In the genomic region with DNA sequence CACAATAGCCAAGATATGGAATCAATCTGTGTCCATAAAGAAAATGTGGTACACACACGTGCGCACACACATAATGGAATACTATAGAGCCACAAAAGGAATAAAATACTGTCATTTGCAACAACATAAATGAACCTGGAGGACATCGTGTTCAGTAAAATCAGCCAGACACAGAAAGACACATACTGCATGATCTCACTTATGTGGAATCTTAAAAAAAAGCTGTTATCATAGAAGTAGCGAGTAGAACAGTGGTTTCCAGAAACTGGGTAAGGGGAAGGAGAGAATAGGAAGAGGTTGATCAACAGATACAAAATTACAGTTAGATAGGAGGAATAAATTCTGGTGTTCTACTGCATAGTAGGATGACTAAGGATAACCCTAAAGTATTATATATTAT, we compare ENCODE assay signal across 15 cellular contexts.
"Had no signal": no experiment of that assay in that cellular context is flagged by ENCODE, and none has a peak within 500 bp of the region (broad histone marks: within the 10 kb centered on the region; RNA-seq: fewer than 3 reads in every experiment).

No MANE protein-coding gene starts in this region.

- H3K36me3 ChIP-seq: colonic mucosa, neural progenitor cell had no signal

- H3K27ac ChIP-seq: breast epithelium, colonic mucosa, neural progenitor cell, pancreas, skin epidermis had no signal

- H3K4me3 ChIP-seq: breast epithelium, colonic mucosa, neural progenitor cell, pancreas, skin epidermis had no signal

- H3K27me3 Mint-ChIP-seq: activated CD4-positive, alpha-beta T cell treated with anti-CD3 and anti-CD28 coated beads, Interleukin-2, amount 10 ng/mL, durations not matched to agents 7 days and 5 days; activated naive CD4-positive, alpha-beta T cell treated with anti-CD3 and anti-CD28 coated beads, Interleukin-2, amount 10 ng/mL, durations not matched to agents 7 days and 5 days; T-cell had no signal

- DNase-seq: activated CD4-positive, alpha-beta T cell treated with anti-CD3 and anti-CD28 coated beads, Interleukin-2, amount 10 ng/mL, durations not matched to agents 7 days and 5 days; activated CD4-positive, CD25-positive, alpha-beta regulatory T cell; activated naive CD4-positive, alpha-beta T cell treated with anti-CD3 and anti-CD28 coated beads, Interleukin-2, amount 10 ng/mL, durations not matched to agents 7 days and 5 days; activated T-cell treated with anti-CD3 and anti-CD28 coated beads for 4 hours; amniotic stem cell; colonic mucosa; kidney; midbrain; pancreas; retina; T-cell had no signal

- ATAC-seq: T-cell had no signal

- H3K27ac Mint-ChIP-seq: activated CD4-positive, alpha-beta T cell treated with anti-CD3 and anti-CD28 coated beads, Interleukin-2, amount 10 ng/mL, durations not matched to agents 7 days and 5 days; activated naive CD4-positive, alpha-beta T cell treated with anti-CD3 and anti-CD28 coated beads, Interleukin-2, amount 10 ng/mL, durations not matched to agents 7 days and 5 days; activated T-helper 2 cell treated with anti-CD3 and anti-CD28 coated beads, Interferon-gamma antibody, Interleukin-2, Interleukin-4, amounts not matched to agents 10 μg/mL and 5 μg/mL and 100 μg/mL, durations not matched to agents 14 hours and 24 hours and 36 hours; neural progenitor cell; T-cell had no signal

- H3K4me3 Mint-ChIP-seq: activated CD4-positive, alpha-beta T cell treated with anti-CD3 and anti-CD28 coated beads, Interleukin-2, amount 10 ng/mL, durations not matched to agents 7 days and 5 days; activated naive CD4-positive, alpha-beta T cell treated with anti-CD3 and anti-CD28 coated beads, Interleukin-2, amount 10 ng/mL, durations not matched to agents 7 days and 5 days; neural progenitor cell; T-cell had no signal

- H3K9me3 Mint-ChIP-seq: activated CD4-positive, alpha-beta T cell treated with anti-CD3 and anti-CD28 coated beads, Interleukin-2, amount 10 ng/mL, durations not matched to agents 7 days and 5 days; activated naive CD4-positive, alpha-beta T cell treated with anti-CD3 and anti-CD28 coated beads, Interleukin-2, amount 10 ng/mL, durations not matched to agents 7 days and 5 days; activated T-helper 2 cell treated with anti-CD3 and anti-CD28 coated beads, Interferon-gamma antibody, Interleukin-2, Interleukin-4, amounts not matched to agents 10 μg/mL and 5 μg/mL and 100 μg/mL, durations not matched to agents 14 hours and 24 hours and 36 hours; neural progenitor cell; T-cell had no signal

- H3K27me3 ChIP-seq: breast epithelium, colonic mucosa, neural progenitor cell, pancreas had no signal

- H3K4me1 Mint-ChIP-seq: neural progenitor cell had no signal
